Comparison of ENCODE assay signal across 1 cellular context in the genomic region with DNA sequence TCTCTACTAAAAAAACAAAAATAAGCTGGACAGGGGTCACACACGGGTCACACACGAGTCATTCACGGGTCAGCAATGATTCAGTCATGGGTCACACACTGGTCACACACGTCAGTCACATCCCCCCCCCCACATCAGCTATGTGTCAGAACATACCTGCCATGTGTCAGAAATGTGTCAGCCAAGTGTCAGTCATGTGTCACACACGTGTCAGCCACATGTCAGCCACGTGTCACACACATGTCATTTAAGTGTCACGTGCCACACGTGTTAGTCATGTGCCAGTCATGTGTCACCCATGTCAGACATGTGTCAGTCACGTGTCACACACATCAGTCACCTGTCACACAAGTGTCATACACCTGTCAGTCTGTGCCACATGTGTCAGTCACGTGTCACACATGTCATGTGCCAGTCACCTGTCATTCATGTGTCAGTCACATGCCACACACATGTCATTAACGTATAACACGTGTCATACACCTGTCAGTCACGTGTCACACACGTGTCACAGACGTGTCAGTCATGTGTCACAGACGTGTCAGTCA.
A peak's percentile ranks its signal among the peaks of the same experiment; 100 is the strongest.
TF ChIP-seq lines count a peak whose summit lies in the region.

No MANE protein-coding gene starts in this region.

TF ChIP-seq in K562, 482 proteins besides CTCF, POLR2A, EP300 and RAD21 (continued from another document and continues in another):
- TF ChIP-seq, protein P1, sequence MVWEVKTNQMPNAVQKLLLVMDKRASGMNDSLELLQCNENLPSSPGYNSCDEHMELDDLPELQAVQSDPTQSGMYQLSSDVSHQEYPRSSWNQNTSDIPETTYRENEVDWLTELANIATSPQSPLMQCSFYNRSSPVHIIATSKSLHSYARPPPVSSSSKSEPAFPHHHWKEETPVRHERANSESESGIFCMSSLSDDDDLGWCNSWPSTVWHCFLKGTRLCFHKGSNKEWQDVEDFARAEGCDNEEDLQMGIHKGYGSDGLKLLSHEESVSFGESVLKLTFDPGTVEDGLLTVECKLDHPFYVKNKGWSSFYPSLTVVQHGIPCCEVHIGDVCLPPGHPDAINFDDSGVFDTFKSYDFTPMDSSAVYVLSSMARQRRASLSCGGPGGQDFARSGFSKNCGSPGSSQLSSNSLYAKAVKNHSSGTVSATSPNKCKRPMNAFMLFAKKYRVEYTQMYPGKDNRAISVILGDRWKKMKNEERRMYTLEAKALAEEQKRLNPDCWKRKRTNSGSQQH (CRISPR knock-in tag; IDR thresholded peaks at IDR 0.05), result no peak
- TF ChIP-seq PTRF (tag; IDR thresholded peaks at IDR 0.05) (no peak), SAFB (IDR thresholded peaks at IDR 0.05; ENCODE audit: borderline replicate concordance, low read depth, low read length) (no peak), ZBTB1 (CRISPR knock-in tag; IDR thresholded peaks at IDR 0.05; ENCODE audit: borderline replicate concordance, low read depth) (peak; percentile 80; the same call in 1 of the 2 replicates), DIDO1 (tag; IDR thresholded peaks at IDR 0.05; ENCODE audit: low read depth) (no peak), FOXA3 (CRISPR knock-in tag; conservative IDR thresholded peaks at IDR 0.05 in 1 of 2, IDR thresholded peaks at IDR 0.05 in 1 of 2) (peak in 1 of 2 experiments; percentile 98; a peak in 2 of 4 replicates), STAG1 (CRISPR knock-in tag; IDR thresholded peaks at IDR 0.05; ENCODE audit: borderline replicate concordance) (peak; percentile 74), BDP1 (IDR thresholded peaks at IDR 0.05; ENCODE audit: insufficient read depth, insufficient read length) (no peak), TAF9B (IDR thresholded peaks at IDR 0.05; ENCODE audit: partially characterized antibody) (peak; percentile 16), MEIS2 (IDR thresholded peaks at IDR 0.05; ENCODE audit: partially characterized antibody) (peak; percentile 90), EWSR1 (IDR thresholded peaks at IDR 0.05; ENCODE audit: borderline replicate concordance, low read depth, partially characterized antibody) (no peak), JUNB (CRISPR knock-in tag; conservative IDR thresholded peaks at IDR 0.05) (peak; percentile 51), CC2D1A (IDR thresholded peaks at IDR 0.05) (no peak), THRAP3 (IDR thresholded peaks at IDR 0.05; ENCODE audit: borderline replicate concordance) (no peak), ZKSCAN3 (CRISPR knock-in tag; IDR thresholded peaks at IDR 0.05) (no peak), NBN (IDR thresholded peaks at IDR 0.05; ENCODE audit: low read depth) (no peak), ZNF77 (CRISPR knock-in tag; IDR thresholded peaks at IDR 0.05) (no peak), ARID1B (IDR thresholded peaks at IDR 0.05) (no peak), SRF (CRISPR knock-in tag; IDR thresholded peaks at IDR 0.05) (no peak), ETS2 (tag; IDR thresholded peaks at IDR 0.05; ENCODE audit: borderline replicate concordance, poor library complexity, severe bottlenecking) (no peak), TSC22D4 (tag; IDR thresholded peaks at IDR 0.05) (no peak), EP400 (IDR thresholded peaks at IDR 0.05) (peak; percentile 27; the same call in 1 of the 2 replicates), ZBTB8A (IDR thresholded peaks at IDR 0.05; ENCODE audit: partially characterized antibody) (no peak), KDM2B (CRISPR knock-in tag; IDR thresholded peaks at IDR 0.05) (no peak), ZNF444 (CRISPR knock-in tag; IDR thresholded peaks at IDR 0.05) (no peak), ZNF232 (CRISPR knock-in tag; IDR thresholded peaks at IDR 0.05) (peak; percentile 98), ZNF217 (CRISPR knock-in tag; IDR thresholded peaks at IDR 0.05) (no peak), GTF2F1 (IDR thresholded peaks at IDR 0.05; ENCODE audit: low read depth, low read length) (no peak), ZNF239 (CRISPR knock-in tag; IDR thresholded peaks at IDR 0.05) (no peak), ZZZ3 (IDR thresholded peaks at IDR 0.05) (no peak), OTX1 (CRISPR knock-in tag; IDR thresholded peaks at IDR 0.05) (no peak), HDAC8 (tag; IDR thresholded peaks at IDR 0.05) (no peak), SRSF9 (IDR thresholded peaks at IDR 0.05; ENCODE audit: borderline replicate concordance, low read depth, low read length) (no peak)
- TF ChIP-seq, protein P2, sequence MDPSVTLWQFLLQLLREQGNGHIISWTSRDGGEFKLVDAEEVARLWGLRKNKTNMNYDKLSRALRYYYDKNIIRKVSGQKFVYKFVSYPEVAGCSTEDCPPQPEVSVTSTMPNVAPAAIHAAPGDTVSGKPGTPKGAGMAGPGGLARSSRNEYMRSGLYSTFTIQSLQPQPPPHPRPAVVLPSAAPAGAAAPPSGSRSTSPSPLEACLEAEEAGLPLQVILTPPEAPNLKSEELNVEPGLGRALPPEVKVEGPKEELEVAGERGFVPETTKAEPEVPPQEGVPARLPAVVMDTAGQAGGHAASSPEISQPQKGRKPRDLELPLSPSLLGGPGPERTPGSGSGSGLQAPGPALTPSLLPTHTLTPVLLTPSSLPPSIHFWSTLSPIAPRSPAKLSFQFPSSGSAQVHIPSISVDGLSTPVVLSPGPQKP (CRISPR knock-in tag; IDR thresholded peaks at IDR 0.05), result peak; percentile 69; the same call in 1 of the 2 replicates
- TF ChIP-seq, protein P3, sequence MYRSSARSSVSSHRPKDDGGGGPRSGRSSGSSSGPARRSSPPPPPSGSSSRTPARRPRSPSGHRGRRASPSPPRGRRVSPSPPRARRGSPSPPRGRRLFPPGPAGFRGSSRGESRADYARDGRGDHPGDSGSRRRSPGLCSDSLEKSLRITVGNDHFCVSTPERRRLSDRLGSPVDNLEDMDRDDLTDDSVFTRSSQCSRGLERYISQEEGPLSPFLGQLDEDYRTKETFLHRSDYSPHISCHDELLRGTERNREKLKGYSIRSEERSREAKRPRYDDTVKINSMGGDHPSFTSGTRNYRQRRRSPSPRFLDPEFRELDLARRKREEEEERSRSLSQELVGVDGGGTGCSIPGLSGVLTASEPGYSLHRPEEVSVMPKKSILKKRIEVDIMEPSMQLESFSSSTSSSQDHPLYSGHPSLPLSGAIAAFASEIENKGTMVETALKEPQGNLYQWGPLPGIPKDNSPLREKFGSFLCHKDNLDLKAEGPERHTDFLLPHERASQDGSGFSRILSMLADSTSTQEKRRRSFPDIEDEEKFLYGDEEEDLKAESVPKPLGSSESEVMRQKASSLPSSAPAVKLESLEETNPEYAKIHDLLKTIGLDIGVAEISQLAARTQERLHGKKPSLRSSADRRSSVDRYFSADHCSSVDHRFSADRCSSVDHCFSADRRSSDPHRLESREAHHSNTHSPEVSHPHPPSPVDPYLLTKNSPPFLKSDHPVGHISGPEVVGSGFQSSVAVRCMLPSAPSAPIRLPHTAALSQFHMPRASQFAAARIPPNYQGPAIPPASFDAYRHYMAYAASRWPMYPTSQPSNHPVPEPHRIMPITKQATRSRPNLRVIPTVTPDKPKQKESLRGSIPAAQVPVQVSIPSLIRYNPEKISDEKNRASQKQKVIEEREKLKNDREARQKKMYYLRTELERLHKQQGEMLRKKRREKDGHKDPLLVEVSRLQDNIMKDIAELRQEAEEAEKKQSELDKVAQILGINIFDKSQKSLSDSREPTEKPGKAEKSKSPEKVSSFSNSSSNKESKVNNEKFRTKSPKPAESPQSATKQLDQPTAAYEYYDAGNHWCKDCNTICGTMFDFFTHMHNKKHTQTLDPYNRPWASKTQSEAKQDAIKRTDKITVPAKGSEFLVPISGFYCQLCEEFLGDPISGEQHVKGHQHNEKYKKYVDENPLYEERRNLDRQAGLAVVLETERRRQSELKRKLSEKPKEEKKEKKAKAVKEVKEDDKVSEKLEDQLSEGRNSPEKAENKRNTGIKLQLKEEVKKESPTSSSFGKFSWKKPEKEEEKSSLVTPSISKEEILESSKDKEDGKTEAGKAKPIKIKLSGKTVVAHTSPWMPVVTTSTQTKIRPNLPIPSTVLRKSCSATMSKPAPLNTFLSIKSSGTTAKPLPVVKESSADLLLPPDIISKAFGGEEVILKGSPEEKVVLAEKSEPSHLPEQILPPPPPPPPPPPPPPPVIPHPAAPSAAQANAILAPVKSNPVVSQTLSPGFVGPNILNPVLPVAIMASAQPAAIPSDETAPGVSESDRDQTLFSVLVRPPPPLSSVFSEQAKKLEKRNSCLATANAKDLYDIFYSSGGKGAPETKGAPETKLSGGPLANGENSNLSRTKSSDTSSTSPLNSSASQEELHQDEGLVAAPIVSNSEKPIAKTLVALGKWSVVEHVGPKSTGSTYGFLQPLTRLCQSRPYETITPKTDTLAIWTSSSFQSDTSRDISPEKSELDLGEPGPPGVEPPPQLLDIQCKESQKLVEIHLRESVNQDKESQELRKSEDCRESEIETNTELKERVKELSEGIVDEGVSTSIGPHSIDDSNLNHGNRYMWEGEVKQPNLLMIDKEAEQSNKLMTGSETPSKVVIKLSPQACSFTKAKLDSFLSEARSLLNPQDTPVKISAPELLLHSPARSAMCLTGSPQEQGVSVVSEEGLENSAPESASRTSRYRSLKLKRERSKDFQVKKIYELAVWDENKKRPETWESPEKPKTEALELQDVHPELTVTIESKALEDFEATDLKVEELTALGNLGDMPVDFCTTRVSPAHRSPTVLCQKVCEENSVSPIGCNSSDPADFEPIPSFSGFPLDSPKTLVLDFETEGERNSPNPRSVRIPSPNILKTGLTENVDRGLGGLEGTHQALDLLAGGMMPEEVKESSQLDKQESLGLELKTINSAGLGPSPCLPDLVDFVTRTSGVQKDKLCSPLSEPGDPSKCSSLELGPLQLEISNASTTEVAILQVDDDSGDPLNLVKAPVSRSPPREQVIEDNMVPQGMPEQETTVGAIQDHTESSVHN (IDR thresholded peaks at IDR 0.05; ENCODE audit: borderline replicate concordance in 1 of 2, low read depth in 1 of 2), result 0 out of 4 replicates have a peak, but pooled peaks of 1 of the 2 experiments have one; percentile 18
- TF ChIP-seq, protein P4, sequence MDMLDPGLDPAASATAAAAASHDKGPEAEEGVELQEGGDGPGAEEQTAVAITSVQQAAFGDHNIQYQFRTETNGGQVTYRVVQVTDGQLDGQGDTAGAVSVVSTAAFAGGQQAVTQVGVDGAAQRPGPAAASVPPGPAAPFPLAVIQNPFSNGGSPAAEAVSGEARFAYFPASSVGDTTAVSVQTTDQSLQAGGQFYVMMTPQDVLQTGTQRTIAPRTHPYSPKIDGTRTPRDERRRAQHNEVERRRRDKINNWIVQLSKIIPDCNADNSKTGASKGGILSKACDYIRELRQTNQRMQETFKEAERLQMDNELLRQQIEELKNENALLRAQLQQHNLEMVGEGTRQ (CRISPR knock-in tag; IDR thresholded peaks at IDR 0.05), result peak; percentile 52; the same call in 1 of the 2 replicates
- TF ChIP-seq, protein P5, sequence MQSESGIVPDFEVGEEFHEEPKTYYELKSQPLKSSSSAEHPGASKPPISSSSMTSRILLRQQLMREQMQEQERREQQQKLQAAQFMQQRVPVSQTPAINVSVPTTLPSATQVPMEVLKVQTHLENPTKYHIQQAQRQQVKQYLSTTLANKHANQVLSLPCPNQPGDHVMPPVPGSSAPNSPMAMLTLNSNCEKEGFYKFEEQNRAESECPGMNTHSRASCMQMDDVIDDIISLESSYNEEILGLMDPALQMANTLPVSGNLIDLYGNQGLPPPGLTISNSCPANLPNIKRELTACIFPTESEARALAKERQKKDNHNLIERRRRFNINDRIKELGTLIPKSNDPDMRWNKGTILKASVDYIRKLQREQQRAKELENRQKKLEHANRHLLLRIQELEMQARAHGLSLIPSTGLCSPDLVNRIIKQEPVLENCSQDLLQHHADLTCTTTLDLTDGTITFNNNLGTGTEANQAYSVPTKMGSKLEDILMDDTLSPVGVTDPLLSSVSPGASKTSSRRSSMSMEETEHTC (IDR thresholded peaks at IDR 0.05), result no peak
- TF ChIP-seq, protein P6, sequence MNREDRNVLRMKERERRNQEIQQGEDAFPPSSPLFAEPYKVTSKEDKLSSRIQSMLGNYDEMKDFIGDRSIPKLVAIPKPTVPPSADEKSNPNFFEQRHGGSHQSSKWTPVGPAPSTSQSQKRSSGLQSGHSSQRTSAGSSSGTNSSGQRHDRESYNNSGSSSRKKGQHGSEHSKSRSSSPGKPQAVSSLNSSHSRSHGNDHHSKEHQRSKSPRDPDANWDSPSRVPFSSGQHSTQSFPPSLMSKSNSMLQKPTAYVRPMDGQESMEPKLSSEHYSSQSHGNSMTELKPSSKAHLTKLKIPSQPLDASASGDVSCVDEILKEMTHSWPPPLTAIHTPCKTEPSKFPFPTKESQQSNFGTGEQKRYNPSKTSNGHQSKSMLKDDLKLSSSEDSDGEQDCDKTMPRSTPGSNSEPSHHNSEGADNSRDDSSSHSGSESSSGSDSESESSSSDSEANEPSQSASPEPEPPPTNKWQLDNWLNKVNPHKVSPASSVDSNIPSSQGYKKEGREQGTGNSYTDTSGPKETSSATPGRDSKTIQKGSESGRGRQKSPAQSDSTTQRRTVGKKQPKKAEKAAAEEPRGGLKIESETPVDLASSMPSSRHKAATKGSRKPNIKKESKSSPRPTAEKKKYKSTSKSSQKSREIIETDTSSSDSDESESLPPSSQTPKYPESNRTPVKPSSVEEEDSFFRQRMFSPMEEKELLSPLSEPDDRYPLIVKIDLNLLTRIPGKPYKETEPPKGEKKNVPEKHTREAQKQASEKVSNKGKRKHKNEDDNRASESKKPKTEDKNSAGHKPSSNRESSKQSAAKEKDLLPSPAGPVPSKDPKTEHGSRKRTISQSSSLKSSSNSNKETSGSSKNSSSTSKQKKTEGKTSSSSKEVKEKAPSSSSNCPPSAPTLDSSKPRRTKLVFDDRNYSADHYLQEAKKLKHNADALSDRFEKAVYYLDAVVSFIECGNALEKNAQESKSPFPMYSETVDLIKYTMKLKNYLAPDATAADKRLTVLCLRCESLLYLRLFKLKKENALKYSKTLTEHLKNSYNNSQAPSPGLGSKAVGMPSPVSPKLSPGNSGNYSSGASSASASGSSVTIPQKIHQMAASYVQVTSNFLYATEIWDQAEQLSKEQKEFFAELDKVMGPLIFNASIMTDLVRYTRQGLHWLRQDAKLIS (CRISPR knock-in tag; IDR thresholded peaks at IDR 0.05), result no peak
- TF ChIP-seq, protein P7, sequence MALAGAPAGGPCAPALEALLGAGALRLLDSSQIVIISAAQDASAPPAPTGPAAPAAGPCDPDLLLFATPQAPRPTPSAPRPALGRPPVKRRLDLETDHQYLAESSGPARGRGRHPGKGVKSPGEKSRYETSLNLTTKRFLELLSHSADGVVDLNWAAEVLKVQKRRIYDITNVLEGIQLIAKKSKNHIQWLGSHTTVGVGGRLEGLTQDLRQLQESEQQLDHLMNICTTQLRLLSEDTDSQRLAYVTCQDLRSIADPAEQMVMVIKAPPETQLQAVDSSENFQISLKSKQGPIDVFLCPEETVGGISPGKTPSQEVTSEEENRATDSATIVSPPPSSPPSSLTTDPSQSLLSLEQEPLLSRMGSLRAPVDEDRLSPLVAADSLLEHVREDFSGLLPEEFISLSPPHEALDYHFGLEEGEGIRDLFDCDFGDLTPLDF (CRISPR knock-in tag; IDR thresholded peaks at IDR 0.05), result peak; percentile 89; the same call in 1 of the 2 replicates
